8 cellular contexts compared by ENCODE assay signal in genomic region chr1:193143285-193143684, GRCh38. TPM values are rescaled to one million over a fixed set of nuclear protein-coding genes. Genes with fewer than 3 reads are reported as not detected.
DNase-seq lines count a peak whose midpoint lies in the region; ATAC-seq, FAIRE-seq and TF ChIP-seq lines count a peak whose summit lies in the region.

No MANE protein-coding gene starts in this region.

- TSS peak; percentile 6 for BruUV-seq in GM12878 (replicated peaks; lab: Mats Ljungman, UMichigan)

- no peak for TF ChIP-seq EP300 in GM12878 (IDR thresholded peaks at IDR 0.05; ENCODE audit: borderline replicate concordance in 1 of 2, control insufficient read depth in 1 of 2, low read depth in 2 of 2, low read length in 2 of 2)

- no peaks in the 10 kb centered on the region for H3K27me3 ChIP-seq in Karpas-422 (ENCODE audit: low read length)
- H3K27me3 ChIP-seq in GM12878 (replicated peaks in 1 of 2; ENCODE audit: control insufficient read depth in 2 of 2, insufficient read depth in 2 of 2, low read length in 1 of 2) = no peaks in the 10 kb centered on the region

- H3K9me3 Mint-ChIP-seq in stimulated activated naive CD8-positive, alpha-beta T cell treated with anti-CD3 and anti-CD28 coated beads, Interleukin-15, amount 100 ng/mL, for 72 hours = no peaks in the 10 kb centered on the region

- SMC1A ChIA-PET in GM12878 (lab: Charles Lee; ENCODE audit: uncharacterized antibody, unreplicated experiment) = interaction anchor here (1.1 to 1.2 kb wide), 2 partner anchors 44 to 669 kb away, joined by 3 read pairs; no protein-coding TSS in a partner anchor

- peak; percentile 8 for DNase-seq in Caki2 (ENCODE audit: low read depth)
- peak; percentile 45 for DNase-seq in Karpas-422
- DNase-seq in GM12878 (ENCODE audit: low read depth, low spot score) = no peak
- DNase-seq in lung microvascular endothelial cell (ENCODE audit: low read depth in 2 of 2) = peak; percentile 23 to 57
- no peak for DNase-seq in 8988T
- DNase-seq in stimulated activated naive CD8-positive, alpha-beta T cell treated with anti-CD3 and anti-CD28 coated beads, Interleukin-15, amount 100 ng/mL, for 72 hours = no peak
- no peak for DNase-seq in activated effector memory CD4-positive, alpha-beta T cell treated with anti-CD3 and anti-CD28 coated beads, Interleukin-2, amount 50 U/mL, for 16 hours

- TF ChIP-seq CTCF in GM12878 (IDR thresholded peaks at IDR 0.05 in 2 of 3, conservative IDR thresholded peaks at IDR 0.05 in 1 of 3; ENCODE audit: control insufficient read depth in 2 of 3, extremely low read depth in 1 of 3, insufficient read depth in 1 of 3, low read depth in 3 of 3, low read length in 3 of 3) = peak in 1 of 3 experiments; percentile 11; a peak in 1 of 6 replicates

- intact Hi-C loops in GM12878 (cut with micrococcal nuclease; ENCODE audit: unreplicated experiment) = no loop called here

- WGBS in GM12878 (ENCODE audit: insufficient coverage, insufficient replicate concordance, low lambda C conversion rate, missing lambda C conversion rate) = 48% methylated on average over 1 of the region's 1 CpG

- no peaks in the 10 kb centered on the region for H3K27me3 Mint-ChIP-seq in stimulated activated naive CD8-positive, alpha-beta T cell treated with anti-CD3 and anti-CD28 coated beads, Interleukin-15, amount 100 ng/mL, for 72 hours

- H3K79me2 ChIP-seq in Karpas-422 (ENCODE audit: low read length) (peaks cover 77% of the 10 kb centered on the region), GM12878 (ENCODE audit: control insufficient read depth, insufficient read depth, low read length) (no peaks in the 10 kb centered on the region; the same call in 1 of the 2 replicates)

- no peak for TF ChIP-seq POLR2A in GM12878 (IDR thresholded peaks at IDR 0.05; ENCODE audit: low read depth, low read length)

- H3K27ac ChIP-seq in Karpas-422 (ENCODE audit: low read length) (no peak overlapping the region), GM12878 (ENCODE audit: control insufficient read depth, insufficient read depth) (no peak overlapping the region)

- no peaks in the 10 kb centered on the region for H3K9me2 ChIP-seq in Karpas-422 (replicated peaks; ENCODE audit: insufficient read depth, low read length)

- no peak overlapping the region for H3K27ac Mint-ChIP-seq in stimulated activated naive CD8-positive, alpha-beta T cell treated with anti-CD3 and anti-CD28 coated beads, Interleukin-15, amount 100 ng/mL, for 72 hours

- RAD21 ChIA-PET in GM12878 (lab: Charles Lee; ENCODE audit: unreplicated experiment) = interaction anchor here (1.2 to 1.3 kb wide), 2 partner anchors 124 to 533 kb away, joined by 3 to 4 read pairs; no protein-coding TSS in a partner anchor

- POLR2A ChIA-PET in GM12878 (lab: Charles Lee) = interaction anchor here (0.8 to 1.3 kb wide), 2 partner anchors 12 to 14 kb away, joined by 3 read pairs; no protein-coding TSS in a partner anchor

- ATAC-seq in GM12878 (peak; percentile 58; the same call in 2 of the 3 replicates), HG02938 (IDR thresholded peaks at IDR 0.05; ENCODE audit: unreplicated experiment) (no peak)
- no peak for ATAC-seq in stimulated activated naive CD8-positive, alpha-beta T cell treated with anti-CD3 and anti-CD28 coated beads, Interleukin-15, amount 100 ng/mL, for 72 hours

- H3K4me2 ChIP-seq in Karpas-422 (ENCODE audit: low read depth, low read length, poor library complexity, severe bottlenecking) (no peak overlapping the region), GM12878 (ENCODE audit: control insufficient read depth, insufficient read depth) (no peak overlapping the region)

- H3K4me3 Mint-ChIP-seq in stimulated activated naive CD8-positive, alpha-beta T cell treated with anti-CD3 and anti-CD28 coated beads, Interleukin-15, amount 100 ng/mL, for 72 hours = no peak overlapping the region

- peak; percentile 41 for FAIRE-seq in GM12878 (lab: Jason Lieb, UNC)

- H3K9me3 ChIP-seq in Karpas-422 (ENCODE audit: low read length) (no peaks in the 10 kb centered on the region), GM12878 (replicated peaks; ENCODE audit: control insufficient read depth, insufficient read depth, low read length) (no peaks in the 10 kb centered on the region)

- H3K4me1 ChIP-seq in Karpas-422 (ENCODE audit: low read length) (peaks cover 17% of the 10 kb centered on the region), GM12878 (ENCODE audit: control insufficient read depth, insufficient read depth, low read length) (no peaks in the 10 kb centered on the region)

- H3K36me3 ChIP-seq in Karpas-422 (ENCODE audit: insufficient read depth, low read length) (peaks cover 46% of the 10 kb centered on the region; the same call in 1 of the 2 replicates), GM12878 (ENCODE audit: control insufficient read depth in 2 of 2, insufficient read depth in 2 of 2, low read length in 1 of 2) (peaks cover 6 to 20% of the 10 kb centered on the region in 2 experiments)

- peaks cover 11% of the 10 kb centered on the region for H3K4me1 Mint-ChIP-seq in stimulated activated naive CD8-positive, alpha-beta T cell treated with anti-CD3 and anti-CD28 coated beads, Interleukin-15, amount 100 ng/mL, for 72 hours

- no peak for TF ChIP-seq RAD21 in GM12878 (IDR thresholded peaks at IDR 0.05; ENCODE audit: insufficient read depth, low read depth, low read length)

- H2AFZ ChIP-seq in Karpas-422 (ENCODE audit: low read length) = no peak overlapping the region
- H2AFZ ChIP-seq in GM12878 (ENCODE audit: control insufficient read depth, low read depth, low read length) = no peak overlapping the region

- CTCF ChIA-PET in GM12878 (lab: Yijun Ruan, JAX) = interaction anchor here (0.6 to 2.7 kb wide), 16 partner anchors 9 to 669 kb away, joined by 3 to 11 read pairs (median 3); partner anchors contain the start of gene B3GALT2

- no peaks in the 10 kb centered on the region for H4K20me1 ChIP-seq in Karpas-422 (ENCODE audit: insufficient read depth, low read depth, low read length)
- H4K20me1 ChIP-seq in GM12878 (ENCODE audit: control insufficient read depth, insufficient read depth) = no peaks in the 10 kb centered on the region

- H3K4me3 ChIP-seq in Karpas-422 (ENCODE audit: low read length) (no peak overlapping the region), GM12878 (no peak overlapping the region)

- in situ Hi-C loops in Caki2 (cut with HindIII; ENCODE audit: low pct_unique_long_range_greater_than_20kb, low sequenced_read_pairs) (no loop called here), GM12878 (cut with MboI) (no loop called here)

- H3K9ac ChIP-seq in Karpas-422 (ENCODE audit: low read length) (no peak overlapping the region), GM12878 (ENCODE audit: control insufficient read depth, insufficient read depth, low read length) (no peak overlapping the region)

RNA-seq across cellular contexts. Expression of gene CDC73, which starts 21.5 kb away (rescaled TPM):
- 10.3 and 17.1 TPM in 2 replicates for total RNA-seq in Caki2 (2014; rRNA removed; shearing (Covaris generic); ENCODE audit: low replicate concordance)
- 21.1 and 37.9 TPM in 2 replicates for total RNA-seq in Karpas-422 (2014; rRNA removed; shearing (Covaris generic); ENCODE audit: low replicate concordance)
- total RNA-seq in GM12878 (2013; cell fraction: nucleolus; rRNA removed) = 77.3 and 78.7 TPM in 2 replicates
- total RNA-seq in GM12878 (2014; rRNA removed) (10.6 and 11.1 TPM in 2 replicates), GM12878 (2014; rRNA removed; fragmentation: Illumina TruSeq; extraction: Trizol) (14.2 and 15.3 TPM in 2 replicates), GM12878 (2021) (34.5 and 42.8 TPM in 2 replicates), lung microvascular endothelial cell (8.9 and 12.9 TPM in 2 replicates)
- polyA plus RNA-seq in GM12878 (2011; ENCODE audit: low read depth) = 16.1 TPM
- polyA plus RNA-seq in GM12878 (2011; rRNA removed) (38.7 and 57.5 TPM in 2 replicates), GM12878 (2014; fragmentation: Illumina TruSeq; extraction: Trizol) (22.0 and 23.3 TPM in 2 replicates), GM12878 (2014; fragmentation: Nextera tagmentation; extraction: Ambion mirVana) (10 to 100 TPM; 21.0 to 21.3 TPM), GM12878 (2014; rRNA removed) (13.8 and 14.8 TPM in 2 replicates), GM12878 (2016; fragmentation: Nextera tagmentation; extraction: Ambion mirVana) (10 to 100 TPM; 37.5 to 43.4 TPM)
- polyA plus RNA-seq in GM12878 (2011; cell fraction: cytosol; rRNA removed) = 11.5 and 13.5 TPM in 2 replicates
- polyA plus RNA-seq in GM12878 (2011; cell fraction: nucleus; rRNA removed) = 15.3 and 15.4 TPM in 2 replicates
- polyA plus RNA-seq in GM12878 (2012) = 14.1 and 20.6 TPM in 2 replicates
- polyA minus RNA-seq in GM12878 (2011; rRNA and poly(A)+ RNA removed) = 26.9 and 58.4 TPM in 2 replicates
- polyA minus RNA-seq in GM12878 (2011; cell fraction: cytosol; rRNA and poly(A)+ RNA removed) = 18.4 and 20.0 TPM in 2 replicates
- polyA minus RNA-seq in GM12878 (2011; cell fraction: nucleus; rRNA and poly(A)+ RNA removed) = 27.7 and 52.1 TPM in 2 replicates

RNA-seq across cellular contexts. Expression of gene GLRX2, which starts 38.1 kb away (rescaled TPM):
- 25.5 and 27.2 TPM in 2 replicates for total RNA-seq in Caki2 (2014; rRNA removed; shearing (Covaris generic); ENCODE audit: low replicate concordance)
- 13.3 and 30.9 TPM in 2 replicates for total RNA-seq in Karpas-422 (2014; rRNA removed; shearing (Covaris generic); ENCODE audit: low replicate concordance)
- total RNA-seq in GM12878 (2013; cell fraction: nucleolus; rRNA removed) = 4.8 and 6.3 TPM in 2 replicates
- total RNA-seq in GM12878 (2014; rRNA removed) (18.0 and 21.2 TPM in 2 replicates), GM12878 (2014; rRNA removed; fragmentation: Illumina TruSeq; extraction: Trizol) (15.2 and 16.5 TPM in 2 replicates), GM12878 (2021) (19.7 and 21.4 TPM in 2 replicates), lung microvascular endothelial cell (3.7 and 6.7 TPM in 2 replicates)
- polyA plus RNA-seq in GM12878 (2011; ENCODE audit: low read depth) = 12.0 TPM
- polyA plus RNA-seq in GM12878 (2011; rRNA removed) (16.7 and 33.4 TPM in 2 replicates), GM12878 (2014; fragmentation: Illumina TruSeq; extraction: Trizol) (15.5 and 19.5 TPM in 2 replicates), GM12878 (2014; fragmentation: Nextera tagmentation; extraction: Ambion mirVana) (1 to 10 TPM; 5.5 to 7.8 TPM), GM12878 (2014; rRNA removed) (14.2 and 20.0 TPM in 2 replicates), GM12878 (2016; fragmentation: Nextera tagmentation; extraction: Ambion mirVana) (10 to 100 TPM; 59.9 to 67.6 TPM)
- polyA plus RNA-seq in GM12878 (2011; cell fraction: cytosol; rRNA removed) = 6.4 and 8.3 TPM in 2 replicates
- 5.2 and 6.2 TPM in 2 replicates for polyA plus RNA-seq in GM12878 (2011; cell fraction: nucleus; rRNA removed)
- polyA plus RNA-seq in GM12878 (2012) = 12.4 and 12.6 TPM in 2 replicates
- polyA minus RNA-seq in GM12878 (2011; rRNA and poly(A)+ RNA removed) = 1.2 and 2.8 TPM in 2 replicates
- 1.9 and 2.0 TPM in 2 replicates for polyA minus RNA-seq in GM12878 (2011; cell fraction: cytosol; rRNA and poly(A)+ RNA removed)
- 1.6 and 3.3 TPM in 2 replicates for polyA minus RNA-seq in GM12878 (2011; cell fraction: nucleus; rRNA and poly(A)+ RNA removed)

RNA-seq across cellular contexts. Expression of gene B3GALT2, which starts 43.1 kb away (rescaled TPM):
- not detected in 2 replicates for total RNA-seq in Caki2 (2014; rRNA removed; shearing (Covaris generic); ENCODE audit: low replicate concordance)
- not detected in 2 replicates for total RNA-seq in Karpas-422 (2014; rRNA removed; shearing (Covaris generic); ENCODE audit: low replicate concordance)
- not detected in 2 replicates for total RNA-seq in GM12878 (2013; cell fraction: nucleolus; rRNA removed)
- not detected in 2 replicates for total RNA-seq in GM12878 (2014; rRNA removed)
- not detected in 2 replicates for total RNA-seq in GM12878 (2014; rRNA removed; fragmentation: Illumina TruSeq; extraction: Trizol)
- not detected in 2 replicates for total RNA-seq in GM12878 (2021)
- polyA plus RNA-seq in GM12878 (2011; ENCODE audit: low read depth) = 0.07 TPM
- polyA plus RNA-seq in GM12878 (2011; rRNA removed) = not detected in 2 replicates
- polyA plus RNA-seq in GM12878 (2011; cell fraction: cytosol; rRNA removed) = not detected in 2 replicates
- not detected in 2 replicates for polyA plus RNA-seq in GM12878 (2011; cell fraction: nucleus; rRNA removed)
- 0.06 and 0.08 TPM in 2 replicates for polyA plus RNA-seq in GM12878 (2012)
- not detected in 2 replicates for polyA plus RNA-seq in GM12878 (2014; fragmentation: Illumina TruSeq; extraction: Trizol)
- polyA plus RNA-seq in GM12878 (2014; fragmentation: Nextera tagmentation; extraction: Ambion mirVana) = under 1 TPM in 1 of 2 experiments, not detected in 1; 0.14 TPM
- polyA plus RNA-seq in GM12878 (2014; rRNA removed) = not detected in 2 replicates
- under 1 TPM; 0.10 to 0.25 TPM for polyA plus RNA-seq in GM12878 (2016; fragmentation: Nextera tagmentation; extraction: Ambion mirVana)
- polyA minus RNA-seq in GM12878 (2011; rRNA and poly(A)+ RNA removed) = not detected in 2 replicates
- polyA minus RNA-seq in GM12878 (2011; cell fraction: cytosol; rRNA and poly(A)+ RNA removed) = not detected in 2 replicates
- polyA minus RNA-seq in GM12878 (2011; cell fraction: nucleus; rRNA and poly(A)+ RNA removed) = not detected in 2 replicates
- total RNA-seq in lung microvascular endothelial cell = 3.7 and 5.0 TPM in 2 replicates

Comparison
In these comparisons a context has a peak if more than half of its experiments do, and no peak if none do; other contexts are left out.
1. DNase-seq: peak in Caki2 (single experiment), Karpas-422 (single experiment) and lung microvascular endothelial cell (2 of 2); none in GM12878 (single experiment), 8988T (single experiment), stimulated activated naive CD8-positive, alpha-beta T cell treated with anti-CD3 and anti-CD28 coated beads, Interleukin-15, amount 100 ng/mL, for 72 hours (0 of 2) and activated effector memory CD4-positive, alpha-beta T cell treated with anti-CD3 and anti-CD28 coated beads, Interleukin-2, amount 50 U/mL, for 16 hours (single experiment).